Comparison of ENCODE assay signal across 1 cellular context in the genomic region with DNA sequence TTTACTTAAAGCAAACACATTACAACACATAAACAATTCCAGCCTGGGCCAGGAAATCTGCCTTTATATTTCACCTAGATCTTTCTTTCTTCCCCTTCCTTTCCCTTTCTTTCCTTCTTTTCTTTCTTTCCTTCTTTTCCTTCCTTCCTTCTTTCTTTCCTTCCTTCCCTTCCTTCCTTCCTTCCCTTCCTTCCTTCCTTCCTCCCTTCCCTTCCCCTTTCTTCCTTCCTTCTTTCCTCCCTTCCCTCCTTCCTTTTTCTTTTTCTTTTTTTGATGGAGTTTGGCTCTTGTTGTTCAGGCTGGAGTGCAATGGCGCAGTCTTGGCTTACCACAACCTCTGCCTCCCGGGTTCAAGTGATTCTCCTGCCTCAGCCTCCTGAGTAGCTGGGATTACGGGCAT.
A peak's percentile ranks its signal among the peaks of the same experiment; 100 is the strongest.
TF ChIP-seq lines count a peak whose summit lies in the region.

No MANE protein-coding gene starts in this region.

TF ChIP-seq in HepG2, 621 proteins besides CTCF, POLR2A, EP300 and RAD21:
- TF ChIP-seq GABPB1 (CRISPR knock-in tag; IDR thresholded peaks at IDR 0.05) (no peak), PHB2 (IDR thresholded peaks at IDR 0.05; ENCODE audit: partially characterized antibody) (peak; percentile 56)
